ENCODE assay signal across 11 cellular contexts in genomic region chr2:86186431-86186830, GRCh38. TPM values are rescaled to one million over a fixed set of nuclear protein-coding genes. Genes with fewer than 3 reads are reported as not detected.
DNase-seq lines count a peak whose midpoint lies in the region; ATAC-seq and TF ChIP-seq lines count a peak whose summit lies in the region.
"Had no signal": no experiment of that assay in that cellular context is flagged by ENCODE, and none has a peak within 500 bp of the region (broad histone marks: within the 10 kb centered on the region; RNA-seq: fewer than 3 reads in every experiment).

No MANE protein-coding gene starts in this region.

- H3K23ac ChIP-seq in IMR-90 (ENCODE audit: low read depth, low read length), result 0 out of 2 replicates have a peak overlapping the region, but pooled peaks have one; percentile 15

- H2BK5ac ChIP-seq in IMR-90 (ENCODE audit: low read depth, low read length, poor library complexity, severe bottlenecking), result no peak overlapping the region

- peak overlapping the region; percentile 91 for H3K27ac Mint-ChIP-seq in activated CD4-positive, alpha-beta T cell treated with anti-CD3 and anti-CD28 coated beads, Interleukin-2, amount 10 ng/mL, durations not matched to agents 7 days and 5 days
- peak overlapping the region; percentile 89 for H3K27ac Mint-ChIP-seq in activated naive CD8-positive, alpha-beta T cell treated with anti-CD3 and anti-CD28 coated beads for 36 hours
- peak overlapping the region; percentile 87 for H3K27ac Mint-ChIP-seq in stimulated activated effector memory CD8-positive, alpha-beta T cell treated with anti-CD3 and anti-CD28 coated beads, Interleukin-12 subunit alpha, Interleukin-12 subunit beta, amount 100 ng/mL, for 72 hours

- H3K4me1 ChIP-seq in IMR-90 (ENCODE audit: control insufficient read depth, insufficient read depth, low read length), result no peaks in the 10 kb centered on the region
- H3K4me1 ChIP-seq in upper lobe of right lung, result peaks cover 31% of the 10 kb centered on the region
- H3K4me1 ChIP-seq: breast epithelium had no signal

- H3K79me1 ChIP-seq in IMR-90 (ENCODE audit: low read depth in 1 of 2, low read length in 2 of 2), result peaks cover 29 to 57% of the 10 kb centered on the region in 2 experiments

- peaks cover 79% of the 10 kb centered on the region for H3K4me1 Mint-ChIP-seq in activated CD4-positive, alpha-beta T cell treated with anti-CD3 and anti-CD28 coated beads, Interleukin-2, amount 10 ng/mL, durations not matched to agents 7 days and 5 days
- H3K4me1 Mint-ChIP-seq in activated naive CD8-positive, alpha-beta T cell treated with anti-CD3 and anti-CD28 coated beads for 36 hours, result peaks cover 50% of the 10 kb centered on the region
- peaks cover 74% of the 10 kb centered on the region for H3K4me1 Mint-ChIP-seq in stimulated activated effector memory CD8-positive, alpha-beta T cell treated with anti-CD3 and anti-CD28 coated beads, Interleukin-12 subunit alpha, Interleukin-12 subunit beta, amount 100 ng/mL, for 72 hours

- H2AK9ac ChIP-seq in IMR-90 (replicated peaks; ENCODE audit: low read depth, low read length, poor library complexity), result no peak overlapping the region

- ATAC-seq in IMR-90 (ENCODE audit: low read depth) (no peak), upper lobe of right lung (no peak)
- ATAC-seq in stimulated activated effector memory CD8-positive, alpha-beta T cell treated with anti-CD3 and anti-CD28 coated beads, Interleukin-12 subunit alpha, Interleukin-12 subunit beta, amount 100 ng/mL, for 72 hours, result peak; percentile 82

- no peak for TF ChIP-seq POLR2A in IMR-90 (IDR thresholded peaks at IDR 0.05; ENCODE audit: low read depth, low read length)

- H3K9me3 ChIP-seq in IMR-90 (ENCODE audit: control insufficient read depth, insufficient read depth, low read length) (no peaks in the 10 kb centered on the region), upper lobe of right lung (no peaks in the 10 kb centered on the region)
- H3K9me3 ChIP-seq: breast epithelium, esophagus muscularis mucosa had no signal

- H3K4me2 ChIP-seq in IMR-90 (ENCODE audit: low read depth, low read length), result no peak overlapping the region

- CTCF ChIA-PET in activated CD4-positive, alpha-beta T cell treated with anti-CD3 and anti-CD28 coated beads, Interleukin-2, amount 10 ng/mL, durations not matched to agents 7 days and 5 days (lab: Charles Lee), result interaction anchor here (0.6 to 1.5 kb wide), 4 partner anchors 10 to 1365 kb away, joined by 3 to 4 read pairs (median 3); no protein-coding TSS in a partner anchor
- CTCF ChIA-PET in IMR-90 (lab: Yijun Ruan, JAX), result no interaction called here

- H2BK20ac ChIP-seq in IMR-90 (ENCODE audit: low read depth, low read length), result no peak overlapping the region

- no peak overlapping the region for H2AK5ac ChIP-seq in IMR-90 (ENCODE audit: low read depth, low read length)

- H4K8ac ChIP-seq in IMR-90 (ENCODE audit: low read depth in 2 of 2, low read length in 2 of 2), result no peak overlapping the region

- no peak overlapping the region for H2BK15ac ChIP-seq in IMR-90 (ENCODE audit: low read depth, low read length)

- H3K27me3 ChIP-seq in IMR-90 (ENCODE audit: control insufficient read depth, insufficient read depth, low read length), result no peaks in the 10 kb centered on the region
- no peaks in the 10 kb centered on the region for H3K27me3 ChIP-seq in upper lobe of right lung
- H3K27me3 ChIP-seq: breast epithelium, esophagus muscularis mucosa had no signal

- in situ Hi-C loops in IMR-90 (cut with MboI; ENCODE audit: low sequenced_read_pairs), result no loop called here
- in situ Hi-C loops in ACHN (cut with HindIII; ENCODE audit: low pct_ligation_motif_present, low pct_unique_long_range_greater_than_20kb, low sequenced_read_pairs), result no loop called here

- H4K5ac ChIP-seq in IMR-90 (ENCODE audit: low read depth, low read length), result no peak overlapping the region

- no peak overlapping the region for H2AFZ ChIP-seq in IMR-90 (replicated peaks; ENCODE audit: low read length, poor library complexity)

- TF ChIP-seq CTCF in IMR-90 (conservative IDR thresholded peaks at IDR 0.05; ENCODE audit: low read depth, low read length) (no peak), upper lobe of right lung (IDR thresholded peaks at IDR 0.05) (no peak)

- H2BK120ac ChIP-seq in IMR-90 (ENCODE audit: low read depth, low read length), result no peak overlapping the region

- H3K4ac ChIP-seq in IMR-90 (ENCODE audit: low read depth, low read length), result no peak overlapping the region

- no peak overlapping the region for H3K18ac ChIP-seq in IMR-90 (ENCODE audit: low read depth, low read length)

- H4K91ac ChIP-seq in IMR-90 (ENCODE audit: insufficient read depth, low read depth, low read length), result no peak overlapping the region

- H3K56ac ChIP-seq in IMR-90 (ENCODE audit: extremely low read depth, insufficient read depth, low read length), result no peak overlapping the region

- intact Hi-C loops in IMR-90 (cut with micrococcal nuclease), result no loop called here
- intact Hi-C loops in upper lobe of right lung (cut with DNase I), result no loop called here

- POLR2A ChIA-PET in activated CD4-positive, alpha-beta T cell treated with anti-CD3 and anti-CD28 coated beads, Interleukin-2, amount 10 ng/mL, durations not matched to agents 7 days and 5 days (lab: Charles Lee), result interaction anchor here (1.3 kb wide), 1 partner anchor 8 kb away, joined by 6 read pairs; the partner anchor contains the start of gene IMMT
- POLR2A ChIA-PET in IMR-90 (lab: Charles Lee; ENCODE audit: unreplicated experiment), result no interaction called here

- DNase-seq in activated CD4-positive, alpha-beta T cell treated with anti-CD3 and anti-CD28 coated beads, Interleukin-2, amount 10 ng/mL, durations not matched to agents 7 days and 5 days, result no peak
- DNase-seq in activated CD4-positive, alpha-beta T cell treated with anti-CD3 and anti-CD28 coated beads for 1 hour, result no peak
- DNase-seq in IMR-90 (no peak), upper lobe of right lung (no peak), ACHN (no peak)
- DNase-seq in activated naive CD8-positive, alpha-beta T cell treated with anti-CD3 and anti-CD28 coated beads for 36 hours, result no peak
- no peak for DNase-seq in stimulated activated effector memory CD8-positive, alpha-beta T cell treated with anti-CD3 and anti-CD28 coated beads, Interleukin-12 subunit alpha, Interleukin-12 subunit beta, amount 100 ng/mL, for 72 hours (ENCODE audit: low spot score in 2 of 2)
- no peak for DNase-seq in stimulated activated naive CD4-positive, alpha-beta T cell (lab: John Stamatoyannopoulos, UW)
- DNase-seq: NCI-H345 had no signal

- TF ChIP-seq RAD21 in IMR-90 (IDR thresholded peaks at IDR 0.05; ENCODE audit: low read length), result no peak

- peak overlapping the region; percentile 45 for H3K4me3 Mint-ChIP-seq in activated CD4-positive, alpha-beta T cell treated with anti-CD3 and anti-CD28 coated beads, Interleukin-2, amount 10 ng/mL, durations not matched to agents 7 days and 5 days
- H3K4me3 Mint-ChIP-seq in activated naive CD8-positive, alpha-beta T cell treated with anti-CD3 and anti-CD28 coated beads for 36 hours, result no peak overlapping the region
- H3K4me3 Mint-ChIP-seq in stimulated activated effector memory CD8-positive, alpha-beta T cell treated with anti-CD3 and anti-CD28 coated beads, Interleukin-12 subunit alpha, Interleukin-12 subunit beta, amount 100 ng/mL, for 72 hours, result peak overlapping the region; percentile 58

- dilution Hi-C loops in IMR-90 (cut with HindIII; ENCODE audit: low sequenced_read_pairs, unreplicated experiment), result no loop called here

- peaks cover 8% of the 10 kb centered on the region for H3K9me1 ChIP-seq in IMR-90 (ENCODE audit: insufficient read depth, low read length)

- no peaks in the 10 kb centered on the region for H3K9me3 Mint-ChIP-seq in activated CD4-positive, alpha-beta T cell treated with anti-CD3 and anti-CD28 coated beads, Interleukin-2, amount 10 ng/mL, durations not matched to agents 7 days and 5 days
- no peaks in the 10 kb centered on the region for H3K9me3 Mint-ChIP-seq in activated naive CD8-positive, alpha-beta T cell treated with anti-CD3 and anti-CD28 coated beads for 36 hours
- no peaks in the 10 kb centered on the region for H3K9me3 Mint-ChIP-seq in stimulated activated effector memory CD8-positive, alpha-beta T cell treated with anti-CD3 and anti-CD28 coated beads, Interleukin-12 subunit alpha, Interleukin-12 subunit beta, amount 100 ng/mL, for 72 hours

- H3K36me3 ChIP-seq in IMR-90 (ENCODE audit: control insufficient read depth, insufficient read depth, low read length) (peaks cover 4% of the 10 kb centered on the region; the same call in 1 of the 2 replicates), upper lobe of right lung (peaks cover 8% of the 10 kb centered on the region)
- H3K36me3 ChIP-seq: breast epithelium had no signal

- no TSS peak for BruUV-seq in IMR-90 (replicated peaks; lab: Mats Ljungman, UMichigan)

- H3K27me3 Mint-ChIP-seq in activated CD4-positive, alpha-beta T cell treated with anti-CD3 and anti-CD28 coated beads, Interleukin-2, amount 10 ng/mL, durations not matched to agents 7 days and 5 days, result no peaks in the 10 kb centered on the region
- no peaks in the 10 kb centered on the region for H3K27me3 Mint-ChIP-seq in activated naive CD8-positive, alpha-beta T cell treated with anti-CD3 and anti-CD28 coated beads for 36 hours

- no peak overlapping the region for H3K14ac ChIP-seq in IMR-90 (replicated peaks; ENCODE audit: low read depth, low read length)

- H3K9ac ChIP-seq in IMR-90 (ENCODE audit: low read depth, low read length), result no peak overlapping the region

- H3K4me3 ChIP-seq in IMR-90 (ENCODE audit: insufficient read depth, low read depth, low read length) (no peak overlapping the region), upper lobe of right lung (no peak overlapping the region)
- H3K4me3 ChIP-seq: breast epithelium, esophagus muscularis mucosa had no signal

- peaks cover 35% of the 10 kb centered on the region for H3K36me3 Mint-ChIP-seq in activated CD4-positive, alpha-beta T cell treated with anti-CD3 and anti-CD28 coated beads, Interleukin-2, amount 10 ng/mL, durations not matched to agents 7 days and 5 days (ENCODE audit: low read depth)
- H3K36me3 Mint-ChIP-seq in activated naive CD8-positive, alpha-beta T cell treated with anti-CD3 and anti-CD28 coated beads for 36 hours, result peaks cover 39% of the 10 kb centered on the region
- peaks cover 46% of the 10 kb centered on the region for H3K36me3 Mint-ChIP-seq in stimulated activated effector memory CD8-positive, alpha-beta T cell treated with anti-CD3 and anti-CD28 coated beads, Interleukin-12 subunit alpha, Interleukin-12 subunit beta, amount 100 ng/mL, for 72 hours

- H3K27ac ChIP-seq in IMR-90 (ENCODE audit: insufficient read depth, low read length) (no peak overlapping the region), upper lobe of right lung (no peak overlapping the region)

- peaks cover 58% of the 10 kb centered on the region for H4K20me1 ChIP-seq in IMR-90 (ENCODE audit: insufficient read depth, low read length)

RNA-seq across cellular contexts. Expression of gene IMMT, which starts 8.8 kb away (rescaled TPM):
- 100 to 1,000 TPM; 130 to 135 TPM for total RNA-seq in activated CD4-positive, alpha-beta T cell treated with anti-CD3 and anti-CD28 coated beads, Interleukin-2, amount 10 ng/mL, durations not matched to agents 7 days and 5 days
- total RNA-seq in IMR-90 (2012; rRNA removed) (87.3 and 90.0 TPM in 2 replicates), upper lobe of right lung (54.9 TPM)
- polyA plus RNA-seq in IMR-90 (2012; rRNA removed), result 41.0 and 50.5 TPM in 2 replicates
- polyA plus RNA-seq in IMR-90 (2012; cell fraction: cytosol; rRNA removed), result 14.0 and 31.8 TPM in 2 replicates
- 12.0 and 46.2 TPM in 2 replicates for polyA plus RNA-seq in IMR-90 (2012; cell fraction: nucleus; rRNA removed; ENCODE audit: low replicate concordance)
- total RNA-seq in activated naive CD8-positive, alpha-beta T cell treated with anti-CD3 and anti-CD28 coated beads for 36 hours, result 100 to 1,000 TPM; 154 to 163 TPM

RNA-seq across cellular contexts. Expression of gene MRPL35, which starts 12.8 kb away (rescaled TPM):
- total RNA-seq in activated CD4-positive, alpha-beta T cell treated with anti-CD3 and anti-CD28 coated beads, Interleukin-2, amount 10 ng/mL, durations not matched to agents 7 days and 5 days, result 10 to 100 TPM; 45.0 to 58.0 TPM
- total RNA-seq in IMR-90 (2012; rRNA removed), result 26.7 and 64.0 TPM in 2 replicates
- polyA plus RNA-seq in IMR-90 (2012; rRNA removed), result 37.6 and 48.7 TPM in 2 replicates
- polyA plus RNA-seq in IMR-90 (2012; cell fraction: cytosol; rRNA removed), result 12.7 and 13.9 TPM in 2 replicates
- polyA plus RNA-seq in IMR-90 (2012; cell fraction: nucleus; rRNA removed; ENCODE audit: low replicate concordance), result 3.7 and 9.4 TPM in 2 replicates
- 100 to 1,000 TPM in 1 of 2 experiments, 10 to 100 TPM in 1; 93.9 to 105 TPM for total RNA-seq in activated naive CD8-positive, alpha-beta T cell treated with anti-CD3 and anti-CD28 coated beads for 36 hours
- total RNA-seq in upper lobe of right lung, result 16.7 TPM
